ENCODE assay signal across 1 cellular context in genomic region chr12:57726151-57726883, GRCh38.
TF ChIP-seq lines count a peak whose summit lies in the region.

No MANE protein-coding gene starts in this region.

TF ChIP-seq in WTC11, 78 proteins besides CTCF, POLR2A, EP300 and RAD21 (continued from another document):
- peak; percentile 61; the same call in 1 of the 2 replicates for TF ChIP-seq SP1 (CRISPR knock-in tag; conservative IDR thresholded peaks at IDR 0.05)
- no peak for TF ChIP-seq SMAD3 (CRISPR knock-in tag; IDR thresholded peaks at IDR 0.05; ENCODE audit: borderline replicate concordance)
- TF ChIP-seq CREB1 (CRISPR knock-in tag; IDR thresholded peaks at IDR 0.05) = no peak
- TF ChIP-seq CREM (CRISPR knock-in tag; IDR thresholded peaks at IDR 0.05) = 0 out of 2 replicates have a peak, but pooled peaks have one; percentile 25
- no peak for TF ChIP-seq ZNF512 (CRISPR knock-in tag; IDR thresholded peaks at IDR 0.05; ENCODE audit: borderline replicate concordance)
- TF ChIP-seq HMGXB4 (CRISPR knock-in tag; IDR thresholded peaks at IDR 0.05) = peak; percentile 56; the same call in 1 of the 2 replicates
